Comparison of ENCODE assay signal across 30 cellular contexts in genomic region chr5:139850423-139851016, GRCh38. TPM values are rescaled to one million over a fixed set of nuclear protein-coding genes. Genes with fewer than 3 reads are reported as not detected.
DNase-seq lines count a peak whose midpoint lies in the region; ATAC-seq and TF ChIP-seq lines count a peak whose summit lies in the region.
"Had no signal": no experiment of that assay in that cellular context is flagged by ENCODE, and none has a peak within 500 bp of the region (broad histone marks: within the 10 kb centered on the region; RNA-seq: fewer than 3 reads in every experiment).

No MANE protein-coding gene starts in this region.

- no peak for ATAC-seq in CD4-positive, CD25-positive, alpha-beta regulatory T cell (ENCODE audit: low read depth in 2 of 2)
- no peak for ATAC-seq in HG02588 (IDR thresholded peaks at IDR 0.05; ENCODE audit: unreplicated experiment)
- ATAC-seq in HG02938 (IDR thresholded peaks at IDR 0.05; ENCODE audit: unreplicated experiment): no peak
- ATAC-seq: gastrocnemius medialis, GM12878, left colon had no signal

- peaks cover 7% of the 10 kb centered on the region for H3K4me1 ChIP-seq in CD4-positive, CD25-positive, alpha-beta regulatory T cell (ENCODE audit: control insufficient read depth, insufficient read depth, low read length, poor library complexity, severe bottlenecking)
- H3K4me1 ChIP-seq in esophagus squamous epithelium: peaks cover 0 to 29% (median 0%) of the 10 kb centered on the region in 3 donors
- H3K4me1 ChIP-seq in sigmoid colon: peaks cover 0 to 14% (median 11%) of the 10 kb centered on the region in 4 donors

- H3K4me3 ChIP-seq in CD4-positive, CD25-positive, alpha-beta regulatory T cell (ENCODE audit: low read depth, low read length): no peak overlapping the region
- no peak overlapping the region for H3K4me3 ChIP-seq in esophagus squamous epithelium
- H3K4me3 ChIP-seq in sigmoid colon: no peak overlapping the region
- H3K4me3 ChIP-seq: cardiac muscle cell, gastrocnemius medialis, GM12878, smooth muscle cell had no signal

- TF ChIP-seq POLR2A in esophagus squamous epithelium (IDR thresholded peaks at IDR 0.05) (no peak), sigmoid colon (IDR thresholded peaks at IDR 0.05) (no peak)

- H3K27ac ChIP-seq in CD4-positive, CD25-positive, alpha-beta regulatory T cell (ENCODE audit: insufficient read depth, low read length, poor library complexity, severe bottlenecking): no peak overlapping the region
- H3K27ac ChIP-seq in esophagus squamous epithelium: peak overlapping the region in 3 of 4 donors; percentile 19 to 61 (median 44)
- H3K27ac ChIP-seq in sigmoid colon: no peak overlapping the region
- H3K27ac ChIP-seq: C4-2B, cardiac muscle cell had no signal

- intact Hi-C loops in esophagus squamous epithelium (cut with DNase I): no loop called here
- intact Hi-C loops in sigmoid colon (cut with DNase I): no loop called here

- peak overlapping the region in 3 of 4 donors; percentile 41 to 80 (median 66) for H3K4me3 Mint-ChIP-seq in CD4-positive, CD25-positive, alpha-beta regulatory T cell
- peak overlapping the region in 1 of 4 donors; percentile 64 for H3K4me3 Mint-ChIP-seq in IgD-negative memory B cell
- H3K4me3 Mint-ChIP-seq: activated T-cell treated with anti-CD3 and anti-CD28 coated beads, Interleukin-2, amount 50 U/mL, for 24 hours; endodermal cell had no signal

- peaks cover 0 to 13% (median 1%) of the 10 kb centered on the region in 4 donors for H3K4me1 Mint-ChIP-seq in CD4-positive, CD25-positive, alpha-beta regulatory T cell
- peaks cover 0 to 13% (median 4%) of the 10 kb centered on the region in 3 donors for H3K4me1 Mint-ChIP-seq in IgD-negative memory B cell

- peak overlapping the region in 1 of 3 donors; percentile 71 for H3K27ac Mint-ChIP-seq in CD4-positive, CD25-positive, alpha-beta regulatory T cell
- peak overlapping the region in 2 of 3 donors; percentile 36 to 46 for H3K27ac Mint-ChIP-seq in IgD-negative memory B cell
- H3K27ac Mint-ChIP-seq: activated T-cell treated with anti-CD3 and anti-CD28 coated beads, Interleukin-2, amount 50 U/mL, for 24 hours; endodermal cell; T-helper 2 cell treated with Interferon-gamma antibody and Interleukin-4, amounts not matched to agents 5 μg/mL and 100 μg/mL, for 36 hours had no signal

- H3K36me3 Mint-ChIP-seq in CD4-positive, CD25-positive, alpha-beta regulatory T cell: no peaks in the 10 kb centered on the region
- H3K36me3 Mint-ChIP-seq in IgD-negative memory B cell: no peaks in the 10 kb centered on the region
- H3K36me3 Mint-ChIP-seq: type B pancreatic cell had no signal

- no peaks in the 10 kb centered on the region for H3K9me3 ChIP-seq in CD4-positive, CD25-positive, alpha-beta regulatory T cell (ENCODE audit: control insufficient read depth in 2 of 2, low read length in 2 of 2)
- H3K9me3 ChIP-seq in esophagus squamous epithelium: no peaks in the 10 kb centered on the region
- no peaks in the 10 kb centered on the region for H3K9me3 ChIP-seq in sigmoid colon
- H3K9me3 ChIP-seq: gastrocnemius medialis, SK-N-SH had no signal

- H3K9me3 Mint-ChIP-seq in CD4-positive, CD25-positive, alpha-beta regulatory T cell: no peaks in the 10 kb centered on the region
- H3K9me3 Mint-ChIP-seq in IgD-negative memory B cell: no peaks in the 10 kb centered on the region
- H3K9me3 Mint-ChIP-seq: activated T-cell treated with anti-CD3 and anti-CD28 coated beads, Interleukin-2, amount 50 U/mL, for 24 hours; endodermal cell; T-helper 2 cell treated with Interferon-gamma antibody and Interleukin-4, amounts not matched to agents 5 μg/mL and 100 μg/mL, for 36 hours; type B pancreatic cell had no signal

- H3K27me3 Mint-ChIP-seq in CD4-positive, CD25-positive, alpha-beta regulatory T cell: peaks cover 20% of the 10 kb centered on the region
- peaks cover 4% of the 10 kb centered on the region for H3K27me3 Mint-ChIP-seq in IgD-negative memory B cell

- H3K36me3 ChIP-seq in CD4-positive, CD25-positive, alpha-beta regulatory T cell (ENCODE audit: control insufficient read depth, insufficient read depth, low read length): no peaks in the 10 kb centered on the region
- no peaks in the 10 kb centered on the region for H3K36me3 ChIP-seq in esophagus squamous epithelium
- H3K36me3 ChIP-seq in sigmoid colon: peaks cover 0 to 13% (median 0%) of the 10 kb centered on the region in 4 donors

- TF ChIP-seq EP300 in sigmoid colon (IDR thresholded peaks at IDR 0.05): no peak

- peaks cover 8% of the 10 kb centered on the region for H3K27me3 ChIP-seq in CD4-positive, CD25-positive, alpha-beta regulatory T cell (ENCODE audit: control insufficient read depth, insufficient read depth, low read length)
- H3K27me3 ChIP-seq in esophagus squamous epithelium: peaks cover 0 to 12% (median 0%) of the 10 kb centered on the region in 4 donors
- no peaks in the 10 kb centered on the region for H3K27me3 ChIP-seq in sigmoid colon
- H3K27me3 ChIP-seq: gastrocnemius medialis had no signal

- WGBS in esophagus squamous epithelium, 2 donors: 91 to 95% methylated on average over 3 of the region's 3 CpGs
- 88 to 92% methylated on average over 3 of the region's 3 CpGs for WGBS in sigmoid colon, 2 donors

- TF ChIP-seq CTCF in esophagus squamous epithelium (IDR thresholded peaks at IDR 0.05): no peak
- no peak for TF ChIP-seq CTCF in sigmoid colon (IDR thresholded peaks at IDR 0.05)

- DNase-seq in CD4-positive, CD25-positive, alpha-beta regulatory T cell: no peak
- no peak for DNase-seq in esophagus squamous epithelium (lab: John Stamatoyannopoulos, UW)
- peak; percentile 50 for DNase-seq in sigmoid colon
- no peak for DNase-seq in HuH-7.5 (ENCODE audit: low spot score)
- DNase-seq: activated CD4-positive, alpha-beta T cell treated with anti-CD3 and anti-CD28 coated beads for 48 hours; activated naive CD4-positive, alpha-beta T cell; activated T-cell treated with anti-CD3 and anti-CD28 coated beads, Interleukin-2, amount 50 U/mL, for 24 hours; anterior cingulate cortex; endodermal cell; gastrocnemius medialis; Kasumi-1; left colon; MV-4-11; NCI-H1436 treated with DMSO at 0.1 percent for 48 hours; NCI-H446 treated with DMSO at 0.1 percent for 48 hours; OCI-M1; retina; SK-N-SH; stimulated activated CD4-positive, alpha-beta T cell treated with anti-CD3 and anti-CD28 coated beads, Interleukin-2, amount 100 ng/mL, for 24 hours had no signal

RNA-seq across cellular contexts. Expression of gene PSD2, which starts 54.9 kb away (rescaled TPM):
- total RNA-seq in CD4-positive, CD25-positive, alpha-beta regulatory T cell: not detected
- not detected for polyA plus RNA-seq in CD4-positive, CD25-positive, alpha-beta regulatory T cell
- not detected for polyA plus RNA-seq in IgD-negative memory B cell
- not detected for total RNA-seq in esophagus squamous epithelium
- total RNA-seq in sigmoid colon: under 1 TPM in 2 of 4 donors, not detected in 2; under 0.01 to 0.28 TPM
- under 1 TPM in 1 of 3 donors, not detected in 2; 0.10 TPM for polyA plus RNA-seq in sigmoid colon
- total RNA-seq: GM12878, mesenteric fat pad, myocyte had no signal

Comparison
In these comparisons a context has a peak if more than half of its experiments do, and no peak if none do; other contexts are left out.
1. H3K27ac ChIP-seq: peak in esophagus squamous epithelium (3 of 4); none in CD4-positive, CD25-positive, alpha-beta regulatory T cell (single experiment) and sigmoid colon (0 of 4).